18 cellular contexts compared by ENCODE assay signal in the genomic region with DNA sequence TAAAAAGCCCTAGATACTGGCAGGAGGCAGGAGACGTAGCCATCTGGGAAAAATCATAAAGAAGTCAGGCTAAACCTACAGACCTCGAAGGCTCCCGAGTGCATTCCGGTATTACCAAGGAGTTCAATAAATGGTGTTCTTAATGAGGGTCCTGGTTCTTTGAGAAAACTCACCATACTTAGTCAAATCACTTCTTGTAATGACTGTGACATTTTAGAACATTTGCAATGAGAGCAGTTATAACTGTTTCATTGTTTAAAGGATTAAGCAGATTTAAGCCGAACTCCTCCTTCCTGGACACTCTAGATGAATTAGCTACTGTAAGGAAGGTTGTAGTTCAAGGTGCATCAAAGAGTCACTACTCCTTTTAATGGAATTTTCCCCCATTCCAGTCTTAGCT.
DNase-seq lines count a peak whose midpoint lies in the region; ATAC-seq and TF ChIP-seq lines count a peak whose summit lies in the region.
"Had no signal": no experiment of that assay in that cellular context is flagged by ENCODE, and none has a peak within 500 bp of the region (broad histone marks: within the 10 kb centered on the region; RNA-seq: fewer than 3 reads in every experiment).

No MANE protein-coding gene starts in this region.

- H3K4me3 Mint-ChIP-seq in brain: peak overlapping the region; percentile 7 to 73 (median 32)
- H3K4me3 Mint-ChIP-seq in neural crest cell: no peak overlapping the region
- H3K4me3 Mint-ChIP-seq in activated T-helper 17 cell treated with anti-CD3 and anti-CD28 coated beads, Interleukin-2, amount 50 U/mL, for 72 hours: no peak overlapping the region
- H3K4me3 Mint-ChIP-seq: CD4-positive, alpha-beta memory T cell had no signal

- H3K4me1 Mint-ChIP-seq in brain (peaks cover 57% of the 10 kb centered on the region), neural crest cell (peaks cover 47% of the 10 kb centered on the region)
- H3K4me1 Mint-ChIP-seq in activated T-helper 17 cell treated with anti-CD3 and anti-CD28 coated beads, Interleukin-2, amount 50 U/mL, for 72 hours: no peaks in the 10 kb centered on the region

- H3K27ac Mint-ChIP-seq in brain (peak overlapping the region in 3 of 5 experiments; percentile 35 to 68 (median 61)), neural crest cell (ENCODE audit: unreplicated experiment) (peak overlapping the region; percentile 36)
- H3K27ac Mint-ChIP-seq in activated T-helper 17 cell treated with anti-CD3 and anti-CD28 coated beads, Interleukin-2, amount 50 U/mL, for 72 hours: no peak overlapping the region
- H3K27ac Mint-ChIP-seq: CD4-positive, alpha-beta memory T cell had no signal

- H3K36me3 Mint-ChIP-seq in brain: no peaks in the 10 kb centered on the region
- H3K36me3 Mint-ChIP-seq in neural crest cell (ENCODE audit: low read depth): no peaks in the 10 kb centered on the region
- H3K36me3 Mint-ChIP-seq in activated T-helper 17 cell treated with anti-CD3 and anti-CD28 coated beads, Interleukin-2, amount 50 U/mL, for 72 hours (ENCODE audit: low read depth): no peaks in the 10 kb centered on the region
- H3K36me3 Mint-ChIP-seq: CD4-positive, alpha-beta memory T cell had no signal

- no peaks in the 10 kb centered on the region for H3K9me3 Mint-ChIP-seq in brain
- H3K9me3 Mint-ChIP-seq in neural crest cell: no peaks in the 10 kb centered on the region
- no peaks in the 10 kb centered on the region for H3K9me3 Mint-ChIP-seq in activated T-helper 17 cell treated with anti-CD3 and anti-CD28 coated beads, Interleukin-2, amount 50 U/mL, for 72 hours
- H3K9me3 Mint-ChIP-seq: CD4-positive, alpha-beta memory T cell had no signal

- no peak for TF ChIP-seq CTCF in brain (conservative IDR thresholded peaks at IDR 0.05)
- TF ChIP-seq CTCF in neural crest cell (conservative IDR thresholded peaks at IDR 0.05): no peak

- peak; percentile 62 for DNase-seq in NCI-H82 (lab: John Stamatoyannopoulos, UW)
- DNase-seq in NCI-H82 treated with DMSO at 0.1 percent for 48 hours (lab: John Stamatoyannopoulos, UW; ENCODE audit: unreplicated experiment): no peak
- no peak for DNase-seq in neural crest cell (ENCODE audit: low read depth, low spot score)
- DNase-seq in Kasumi-1 (lab: John Stamatoyannopoulos, UW): no peak
- no peak for DNase-seq in NCI-H1105 treated with DMSO at 0.1 percent for 48 hours (lab: John Stamatoyannopoulos, UW)
- DNase-seq: ACHN; CD4-positive, alpha-beta memory T cell; EL; GF-D8; MG63; NCI-H1417 treated with DMSO at 0.1 percent for 48 hours; NCI-H187; NCI-H446 treated with DMSO at 0.1 percent for 48 hours; NCI-H69; SIG-M5 had no signal

- no peak for ATAC-seq in activated T-helper 17 cell treated with anti-CD3 and anti-CD28 coated beads, Interleukin-2, amount 50 U/mL, for 72 hours (replicated peaks)
- no peak for ATAC-seq in HG03342 (IDR thresholded peaks at IDR 0.05; ENCODE audit: unreplicated experiment)

- H3K27me3 Mint-ChIP-seq in brain: peaks cover 2% of the 10 kb centered on the region
- H3K27me3 Mint-ChIP-seq in neural crest cell (ENCODE audit: low read depth): no peaks in the 10 kb centered on the region
- peaks cover 34% of the 10 kb centered on the region for H3K27me3 Mint-ChIP-seq in activated T-helper 17 cell treated with anti-CD3 and anti-CD28 coated beads, Interleukin-2, amount 50 U/mL, for 72 hours

Comparison
In these comparisons a context has a peak if more than half of its experiments do, and no peak if none do; other contexts are left out.
1. H3K4me3 Mint-ChIP-seq: peak in brain (5 of 5); none in neural crest cell (single experiment) and activated T-helper 17 cell treated with anti-CD3 and anti-CD28 coated beads, Interleukin-2, amount 50 U/mL, for 72 hours (single experiment).